20 cellular contexts compared by ENCODE assay signal in the genomic region with DNA sequence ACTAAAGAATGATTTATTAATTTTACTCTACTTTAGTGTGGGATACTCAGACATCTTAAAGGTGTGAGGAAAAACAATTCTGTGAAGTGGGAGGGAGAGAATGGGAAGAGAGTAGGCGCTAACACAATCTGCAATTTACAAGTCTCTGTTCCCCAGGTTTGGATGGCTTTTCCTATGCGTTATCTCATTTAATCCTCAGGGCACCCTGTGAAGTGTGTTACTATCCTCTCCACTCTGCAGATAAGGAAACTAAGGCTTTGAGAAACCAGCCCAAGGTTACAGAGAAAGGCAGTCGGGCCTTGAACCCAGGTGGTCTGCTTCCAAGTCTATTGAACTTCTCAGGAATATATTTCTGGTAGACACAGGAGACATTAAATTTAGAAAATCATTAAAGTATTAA. TPM values are rescaled to one million over a fixed set of nuclear protein-coding genes. Genes with fewer than 3 reads are reported as not detected.
DNase-seq lines count a peak whose midpoint lies in the region; ATAC-seq and TF ChIP-seq lines count a peak whose summit lies in the region.
"Had no signal": no experiment of that assay in that cellular context is flagged by ENCODE, and none has a peak within 500 bp of the region (broad histone marks: within the 10 kb centered on the region; RNA-seq: fewer than 3 reads in every experiment).

No MANE protein-coding gene starts in this region.

- no peak for ATAC-seq in activated CD4-positive, alpha-beta T cell treated with anti-CD3 and anti-CD28 coated beads for 36 hours
- ATAC-seq: Right ventricle myocardium inferior had no signal

- H3K9me3 Mint-ChIP-seq in endodermal cell, result no peaks in the 10 kb centered on the region
- no peaks in the 10 kb centered on the region for H3K9me3 Mint-ChIP-seq in activated CD4-positive, alpha-beta T cell treated with anti-CD3 and anti-CD28 coated beads for 36 hours (ENCODE audit: low read depth)
- H3K9me3 Mint-ChIP-seq: HFFc6 had no signal

- peaks cover 70% of the 10 kb centered on the region for H3K27me3 ChIP-seq in endodermal cell (ENCODE audit: control insufficient read depth, insufficient read depth, low read length, poor library complexity, severe bottlenecking)
- no peaks in the 10 kb centered on the region for H3K27me3 ChIP-seq in stomach
- H3K27me3 ChIP-seq: SJSA1 had no signal

- DNase-seq in NCI-H2171 treated with DMSO at 0.1 percent for 48 hours (lab: John Stamatoyannopoulos, UW) (peak; percentile 10), NCI-H2171 (lab: John Stamatoyannopoulos, UW) (no peak), NCI-H82 treated with DMSO at 0.1 percent for 48 hours (lab: John Stamatoyannopoulos, UW; ENCODE audit: unreplicated experiment) (peak; percentile 15), endodermal cell (peak; percentile 74), midbrain (lab: John Stamatoyannopoulos, UW) (no peak), stomach (no peak), 8988T (no peak)
- no peak for DNase-seq in activated CD4-positive, alpha-beta T cell treated with anti-CD3 and anti-CD28 coated beads for 36 hours
- DNase-seq: DMS53, GF-D8, H7, HFFc6, MM.1S, NCI-H2081 treated with DMSO at 0.1 percent for 48 hours, NCI-H226, NCI-H510A treated with DMSO at 0.1 percent for 48 hours, NCI-H774 had no signal

- H3K4me1 Mint-ChIP-seq in endodermal cell, result peaks cover 29% of the 10 kb centered on the region
- H3K4me1 Mint-ChIP-seq in activated CD4-positive, alpha-beta T cell treated with anti-CD3 and anti-CD28 coated beads for 36 hours, result peaks cover 3% of the 10 kb centered on the region

- H3K27ac ChIP-seq in endodermal cell (ENCODE audit: low read depth, low read length) (no peak overlapping the region), stomach (no peak overlapping the region)
- H3K27ac ChIP-seq: SJSA1 had no signal

- intact Hi-C loops in stomach (cut with DNase I; ENCODE audit: low total_unique reads), result no loop called here
- intact Hi-C loops in activated CD4-positive, alpha-beta T cell treated with anti-CD3 and anti-CD28 coated beads for 36 hours (cut with DNase I, micrococcal nuclease), result no loop called here

- H3K27ac Mint-ChIP-seq in endodermal cell, result no peak overlapping the region
- H3K27ac Mint-ChIP-seq in activated CD4-positive, alpha-beta T cell treated with anti-CD3 and anti-CD28 coated beads for 36 hours, result no peak overlapping the region
- H3K27ac Mint-ChIP-seq: B cell, HFFc6 had no signal

- H3K4me1 ChIP-seq in endodermal cell (ENCODE audit: control insufficient read depth, insufficient read depth, low read length), result peaks cover 9% of the 10 kb centered on the region
- H3K4me1 ChIP-seq in stomach, result peaks cover under 1 to 37% (median 16%) of the 10 kb centered on the region in 4 donors
- H3K4me1 ChIP-seq: SJSA1 had no signal

- TF ChIP-seq CTCF in endodermal cell (conservative IDR thresholded peaks at IDR 0.05), result no peak
- no peak for TF ChIP-seq CTCF in stomach (IDR thresholded peaks at IDR 0.05)

- no peaks in the 10 kb centered on the region for H3K9me3 ChIP-seq in endodermal cell (ENCODE audit: control insufficient read depth, low read length)
- no peaks in the 10 kb centered on the region for H3K9me3 ChIP-seq in stomach
- H3K9me3 ChIP-seq: SJSA1 had no signal

- CTCF ChIA-PET in activated CD4-positive, alpha-beta T cell treated with anti-CD3 and anti-CD28 coated beads for 36 hours (lab: Charles Lee), result interaction anchor here (0.8 kb wide), 1 partner anchor 136 kb away, joined by 4 read pairs; no protein-coding TSS in a partner anchor

- H3K9ac ChIP-seq in endodermal cell (ENCODE audit: extremely low read depth, low read length, poor library complexity, severe bottlenecking), result no peak overlapping the region

- H3K36me3 ChIP-seq in endodermal cell (ENCODE audit: control insufficient read depth, insufficient read depth, low read length), result no peaks in the 10 kb centered on the region
- H3K36me3 ChIP-seq in stomach, result no peaks in the 10 kb centered on the region
- H3K36me3 ChIP-seq: SJSA1 had no signal

- H3K4me3 ChIP-seq in endodermal cell (ENCODE audit: low read length) (no peak overlapping the region), stomach (no peak overlapping the region)
- H3K4me3 ChIP-seq: SJSA1 had no signal

- POLR2A ChIA-PET in activated CD4-positive, alpha-beta T cell treated with anti-CD3 and anti-CD28 coated beads for 36 hours (lab: Charles Lee), result no interaction called here

- no peak overlapping the region for H3K4me3 Mint-ChIP-seq in endodermal cell
- no peak overlapping the region for H3K4me3 Mint-ChIP-seq in activated CD4-positive, alpha-beta T cell treated with anti-CD3 and anti-CD28 coated beads for 36 hours
- H3K4me3 Mint-ChIP-seq: B cell, HFFc6 had no signal

- TF ChIP-seq EP300 in stomach (IDR thresholded peaks at IDR 0.05), result no peak

- H3K27me3 Mint-ChIP-seq in endodermal cell (ENCODE audit: insufficient read depth), result peaks cover 85% of the 10 kb centered on the region
- no peaks in the 10 kb centered on the region for H3K27me3 Mint-ChIP-seq in activated CD4-positive, alpha-beta T cell treated with anti-CD3 and anti-CD28 coated beads for 36 hours
- H3K27me3 Mint-ChIP-seq: B cell had no signal

- no peak for TF ChIP-seq POLR2A in stomach (IDR thresholded peaks at IDR 0.05)

- WGBS in endodermal cell (ENCODE audit: insufficient coverage in 1 of 2, insufficient read length in 1 of 2), 2 experiments, result 20% methylated on average over 1 to 3 of the region's 3 CpGs
- 79 to 89% (median 83%) methylated on average over 3 of the region's 3 CpGs for WGBS in stomach, 5 donors

- no peaks in the 10 kb centered on the region for H3K36me3 Mint-ChIP-seq in endodermal cell (ENCODE audit: low read depth)
- H3K36me3 Mint-ChIP-seq in activated CD4-positive, alpha-beta T cell treated with anti-CD3 and anti-CD28 coated beads for 36 hours (ENCODE audit: low read depth), result no peaks in the 10 kb centered on the region

RNA-seq across cellular contexts. Expression of a gene that starts 36.2 kb away (rescaled TPM):
- 100 to 1,000 TPM; 600 to 684 TPM for total RNA-seq in endodermal cell
- polyA plus RNA-seq in endodermal cell (2013, experiment 1 of 2), result 567 TPM
- polyA plus RNA-seq in endodermal cell (2013, experiment 2 of 2), result 581 TPM
- 100 to 1,000 TPM in 3 of 5 donors, 10 to 100 TPM in 2; 63.7 to 193 (median 107) TPM for total RNA-seq in stomach
- 100 to 1,000 TPM; 215 to 403 (median 328) TPM for polyA plus RNA-seq in stomach
- total RNA-seq in activated CD4-positive, alpha-beta T cell treated with anti-CD3 and anti-CD28 coated beads for 36 hours, result 100 to 1,000 TPM; 276 to 338 TPM

RNA-seq across cellular contexts. Expression of a gene that starts 39.8 kb away (rescaled TPM):
- total RNA-seq in endodermal cell (100 to 1,000 TPM; 166 to 298 TPM), stomach (100 to 1,000 TPM in 4 of 5 donors, 10 to 100 TPM in 1; 82.2 to 279 (median 156) TPM)
- polyA plus RNA-seq in endodermal cell (2013, experiment 1 of 2), result 3,131 TPM
- 3,053 TPM for polyA plus RNA-seq in endodermal cell (2013, experiment 2 of 2)
- polyA plus RNA-seq in stomach, result 100 to 1,000 TPM in 1 of 3 donors, 10 to 100 TPM in 2; 64.5 to 104 (median 89.7) TPM
- total RNA-seq in activated CD4-positive, alpha-beta T cell treated with anti-CD3 and anti-CD28 coated beads for 36 hours, result 10 to 100 TPM; 75.7 to 98.5 TPM

Comparison
In these comparisons a context has a peak if more than half of its experiments do, and no peak if none do; other contexts are left out.
1. DNase-seq: peak in NCI-H2171 treated with DMSO at 0.1 percent for 48 hours (single experiment), NCI-H82 treated with DMSO at 0.1 percent for 48 hours (single experiment) and endodermal cell (single experiment); none in NCI-H2171 (single experiment), midbrain (single experiment), stomach (single experiment), activated CD4-positive, alpha-beta T cell treated with anti-CD3 and anti-CD28 coated beads for 36 hours (single experiment) and 8988T (single experiment).